Comparison of ENCODE assay signal across 2 cellular contexts in the genomic region with DNA sequence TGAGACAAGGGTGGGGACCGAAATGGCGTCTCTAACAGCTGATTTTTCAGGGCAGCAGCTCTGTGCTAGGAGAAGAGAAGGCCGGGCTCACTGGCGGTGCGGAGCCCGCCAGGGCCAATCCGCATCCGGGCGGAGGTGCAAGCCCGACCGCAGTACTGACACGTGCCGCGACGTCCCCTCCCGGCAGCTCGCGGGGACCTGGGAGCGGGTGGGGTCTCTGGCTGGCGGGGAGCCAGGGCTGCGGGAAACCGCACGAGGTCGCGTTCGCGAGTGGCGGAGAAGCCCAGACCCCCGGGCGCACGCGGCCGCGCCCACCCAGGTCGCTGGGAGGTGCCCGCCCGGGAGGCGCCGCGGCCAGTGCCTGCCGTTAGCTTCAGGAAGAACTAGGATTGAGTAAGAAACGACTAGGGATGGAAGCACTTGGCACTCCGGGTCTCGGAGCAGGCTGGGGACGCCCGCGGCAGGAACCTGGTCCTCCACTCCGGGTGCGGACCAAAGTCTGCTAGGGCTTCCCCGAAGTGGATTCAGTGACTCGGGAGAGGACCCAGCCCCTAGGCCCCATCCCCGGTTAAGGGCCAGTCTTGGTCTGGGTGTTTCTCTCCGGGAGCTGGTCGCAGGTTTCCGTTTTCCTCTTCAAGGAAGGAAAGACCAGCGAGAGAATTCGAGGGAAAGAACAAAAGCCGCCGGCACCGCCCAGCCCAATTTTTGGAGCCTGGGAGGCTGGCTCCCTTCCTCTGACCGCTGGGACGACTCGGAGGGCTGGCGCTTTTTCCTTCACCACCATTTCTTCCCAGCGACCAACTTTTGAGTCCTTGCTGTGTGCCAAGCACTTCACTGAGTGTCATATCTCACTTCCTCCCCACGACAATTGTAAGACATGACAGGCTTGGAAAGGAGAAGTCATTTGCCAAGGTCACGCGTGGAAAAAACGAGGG.
TF ChIP-seq lines count a peak whose summit lies in the region.

No MANE protein-coding gene starts in this region.

TF ChIP-seq in HEK293, 187 proteins besides CTCF, POLR2A, EP300 and RAD21 (continues in another document):
- TF ChIP-seq, protein P1, sequence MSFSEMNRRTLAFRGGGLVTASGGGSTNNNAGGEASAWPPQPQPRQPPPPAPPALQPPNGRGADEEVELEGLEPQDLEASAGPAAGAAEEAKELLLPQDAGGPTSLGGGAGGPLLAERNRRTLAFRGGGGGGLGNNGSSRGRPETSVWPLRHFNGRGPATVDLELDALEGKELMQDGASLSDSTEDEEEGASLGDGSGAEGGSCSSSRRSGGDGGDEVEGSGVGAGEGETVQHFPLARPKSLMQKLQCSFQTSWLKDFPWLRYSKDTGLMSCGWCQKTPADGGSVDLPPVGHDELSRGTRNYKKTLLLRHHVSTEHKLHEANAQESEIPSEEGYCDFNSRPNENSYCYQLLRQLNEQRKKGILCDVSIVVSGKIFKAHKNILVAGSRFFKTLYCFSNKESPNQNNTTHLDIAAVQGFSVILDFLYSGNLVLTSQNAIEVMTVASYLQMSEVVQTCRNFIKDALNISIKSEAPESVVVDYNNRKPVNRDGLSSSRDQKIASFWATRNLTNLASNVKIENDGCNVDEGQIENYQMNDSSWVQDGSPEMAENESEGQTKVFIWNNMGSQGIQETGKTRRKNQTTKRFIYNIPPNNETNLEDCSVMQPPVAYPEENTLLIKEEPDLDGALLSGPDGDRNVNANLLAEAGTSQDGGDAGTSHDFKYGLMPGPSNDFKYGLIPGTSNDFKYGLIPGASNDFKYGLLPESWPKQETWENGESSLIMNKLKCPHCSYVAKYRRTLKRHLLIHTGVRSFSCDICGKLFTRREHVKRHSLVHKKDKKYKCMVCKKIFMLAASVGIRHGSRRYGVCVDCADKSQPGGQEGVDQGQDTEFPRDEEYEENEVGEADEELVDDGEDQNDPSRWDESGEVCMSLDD (tag by site-specific recombination; IDR thresholded peaks at IDR 0.05) = no peak
- TF ChIP-seq ZNF37A (tag by site-specific recombination; IDR thresholded peaks at IDR 0.05) = no peak
- TF ChIP-seq, protein P2, sequence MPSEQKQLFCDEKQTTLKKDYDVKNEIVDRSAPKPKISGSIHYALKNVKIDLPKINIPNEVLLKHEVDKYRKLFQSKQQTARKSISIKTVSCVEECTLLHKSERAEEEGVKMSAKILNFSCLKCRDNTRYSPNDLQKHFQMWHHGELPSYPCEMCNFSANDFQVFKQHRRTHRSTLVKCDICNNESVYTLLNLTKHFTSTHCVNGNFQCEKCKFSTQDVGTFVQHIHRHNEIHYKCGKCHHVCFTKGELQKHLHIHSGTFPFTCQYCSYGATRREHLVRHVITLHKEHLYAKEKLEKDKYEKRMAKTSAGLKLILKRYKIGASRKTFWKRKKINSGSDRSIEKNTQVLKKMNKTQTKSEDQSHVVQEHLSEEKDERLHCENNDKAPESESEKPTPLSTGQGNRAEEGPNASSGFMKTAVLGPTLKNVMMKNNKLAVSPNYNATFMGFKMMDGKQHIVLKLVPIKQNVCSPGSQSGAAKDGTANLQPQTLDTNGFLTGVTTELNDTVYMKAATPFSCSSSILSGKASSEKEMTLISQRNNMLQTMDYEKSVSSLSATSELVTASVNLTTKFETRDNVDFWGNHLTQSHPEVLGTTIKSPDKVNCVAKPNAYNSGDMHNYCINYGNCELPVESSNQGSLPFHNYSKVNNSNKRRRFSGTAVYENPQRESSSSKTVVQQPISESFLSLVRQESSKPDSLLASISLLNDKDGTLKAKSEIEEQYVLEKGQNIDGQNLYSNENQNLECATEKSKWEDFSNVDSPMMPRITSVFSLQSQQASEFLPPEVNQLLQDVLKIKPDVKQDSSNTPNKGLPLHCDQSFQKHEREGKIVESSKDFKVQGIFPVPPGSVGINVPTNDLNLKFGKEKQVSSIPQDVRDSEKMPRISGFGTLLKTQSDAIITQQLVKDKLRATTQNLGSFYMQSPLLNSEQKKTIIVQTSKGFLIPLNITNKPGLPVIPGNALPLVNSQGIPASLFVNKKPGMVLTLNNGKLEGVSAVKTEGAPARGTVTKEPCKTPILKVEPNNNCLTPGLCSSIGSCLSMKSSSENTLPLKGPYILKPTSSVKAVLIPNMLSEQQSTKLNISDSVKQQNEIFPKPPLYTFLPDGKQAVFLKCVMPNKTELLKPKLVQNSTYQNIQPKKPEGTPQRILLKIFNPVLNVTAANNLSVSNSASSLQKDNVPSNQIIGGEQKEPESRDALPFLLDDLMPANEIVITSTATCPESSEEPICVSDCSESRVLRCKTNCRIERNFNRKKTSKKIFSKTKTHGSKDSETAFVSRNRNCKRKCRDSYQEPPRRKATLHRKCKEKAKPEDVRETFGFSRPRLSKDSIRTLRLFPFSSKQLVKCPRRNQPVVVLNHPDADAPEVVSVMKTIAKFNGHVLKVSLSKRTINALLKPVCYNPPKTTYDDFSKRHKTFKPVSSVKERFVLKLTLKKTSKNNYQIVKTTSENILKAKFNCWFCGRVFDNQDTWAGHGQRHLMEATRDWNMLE (tag by site-specific recombination; conservative IDR thresholded peaks at IDR 0.05; ENCODE audit: low read depth) = no peak
- TF ChIP-seq SP7 (tag by site-specific recombination; IDR thresholded peaks at IDR 0.05) = 0 out of 2 replicates have a peak, but pooled peaks have one; percentile 12
- TF ChIP-seq, protein P3, sequence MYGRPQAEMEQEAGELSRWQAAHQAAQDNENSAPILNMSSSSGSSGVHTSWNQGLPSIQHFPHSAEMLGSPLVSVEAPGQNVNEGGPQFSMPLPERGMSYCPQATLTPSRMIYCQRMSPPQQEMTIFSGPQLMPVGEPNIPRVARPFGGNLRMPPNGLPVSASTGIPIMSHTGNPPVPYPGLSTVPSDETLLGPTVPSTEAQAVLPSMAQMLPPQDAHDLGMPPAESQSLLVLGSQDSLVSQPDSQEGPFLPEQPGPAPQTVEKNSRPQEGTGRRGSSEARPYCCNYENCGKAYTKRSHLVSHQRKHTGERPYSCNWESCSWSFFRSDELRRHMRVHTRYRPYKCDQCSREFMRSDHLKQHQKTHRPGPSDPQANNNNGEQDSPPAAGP (tag by site-specific recombination; IDR thresholded peaks at IDR 0.05) = 0 out of 2 replicates have a peak, but pooled peaks have one; percentile 25
- TF ChIP-seq, protein P4, sequence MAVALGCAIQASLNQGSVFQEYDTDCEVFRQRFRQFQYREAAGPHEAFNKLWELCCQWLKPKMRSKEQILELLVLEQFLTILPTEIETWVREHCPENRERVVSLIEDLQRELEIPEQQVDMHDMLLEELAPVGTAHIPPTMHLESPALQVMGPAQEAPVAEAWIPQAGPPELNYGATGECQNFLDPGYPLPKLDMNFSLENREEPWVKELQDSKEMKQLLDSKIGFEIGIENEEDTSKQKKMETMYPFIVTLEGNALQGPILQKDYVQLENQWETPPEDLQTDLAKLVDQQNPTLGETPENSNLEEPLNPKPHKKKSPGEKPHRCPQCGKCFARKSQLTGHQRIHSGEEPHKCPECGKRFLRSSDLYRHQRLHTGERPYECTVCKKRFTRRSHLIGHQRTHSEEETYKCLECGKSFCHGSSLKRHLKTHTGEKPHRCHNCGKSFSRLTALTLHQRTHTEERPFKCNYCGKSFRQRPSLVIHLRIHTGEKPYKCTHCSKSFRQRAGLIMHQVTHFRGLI (tag by site-specific recombination; IDR thresholded peaks at IDR 0.05) = peak; percentile 80
- 0 out of 2 replicates have a peak, but pooled peaks have one; percentile 6 for TF ChIP-seq ZSCAN30 (tag by site-specific recombination; IDR thresholded peaks at IDR 0.05)
- no peak for TF ChIP-seq ZNF311 (tag by site-specific recombination; IDR thresholded peaks at IDR 0.05; ENCODE audit: borderline replicate concordance)

TF ChIP-seq in K562, 482 proteins besides CTCF, POLR2A, EP300 and RAD21:
- TF ChIP-seq, protein P5, sequence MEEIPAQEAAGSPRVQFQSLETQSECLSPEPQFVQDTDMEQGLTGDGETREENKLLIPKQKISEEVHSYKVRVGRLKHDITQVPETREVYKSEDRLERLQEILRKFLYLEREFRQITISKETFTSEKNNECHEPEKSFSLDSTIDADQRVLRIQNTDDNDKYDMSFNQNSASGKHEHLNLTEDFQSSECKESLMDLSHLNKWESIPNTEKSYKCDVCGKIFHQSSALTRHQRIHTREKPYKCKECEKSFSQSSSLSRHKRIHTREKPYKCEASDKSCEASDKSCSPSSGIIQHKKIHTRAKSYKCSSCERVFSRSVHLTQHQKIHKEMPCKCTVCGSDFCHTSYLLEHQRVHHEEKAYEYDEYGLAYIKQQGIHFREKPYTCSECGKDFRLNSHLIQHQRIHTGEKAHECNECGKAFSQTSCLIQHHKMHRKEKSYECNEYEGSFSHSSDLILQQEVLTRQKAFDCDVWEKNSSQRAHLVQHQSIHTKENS (CRISPR knock-in tag; IDR thresholded peaks at IDR 0.05) = no peak
- TF ChIP-seq, protein P6, sequence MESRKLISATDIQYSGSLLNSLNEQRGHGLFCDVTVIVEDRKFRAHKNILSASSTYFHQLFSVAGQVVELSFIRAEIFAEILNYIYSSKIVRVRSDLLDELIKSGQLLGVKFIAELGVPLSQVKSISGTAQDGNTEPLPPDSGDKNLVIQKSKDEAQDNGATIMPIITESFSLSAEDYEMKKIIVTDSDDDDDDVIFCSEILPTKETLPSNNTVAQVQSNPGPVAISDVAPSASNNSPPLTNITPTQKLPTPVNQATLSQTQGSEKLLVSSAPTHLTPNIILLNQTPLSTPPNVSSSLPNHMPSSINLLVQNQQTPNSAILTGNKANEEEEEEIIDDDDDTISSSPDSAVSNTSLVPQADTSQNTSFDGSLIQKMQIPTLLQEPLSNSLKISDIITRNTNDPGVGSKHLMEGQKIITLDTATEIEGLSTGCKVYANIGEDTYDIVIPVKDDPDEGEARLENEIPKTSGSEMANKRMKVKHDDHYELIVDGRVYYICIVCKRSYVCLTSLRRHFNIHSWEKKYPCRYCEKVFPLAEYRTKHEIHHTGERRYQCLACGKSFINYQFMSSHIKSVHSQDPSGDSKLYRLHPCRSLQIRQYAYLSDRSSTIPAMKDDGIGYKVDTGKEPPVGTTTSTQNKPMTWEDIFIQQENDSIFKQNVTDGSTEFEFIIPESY (CRISPR knock-in tag; IDR thresholded peaks at IDR 0.05) = peak; percentile 80; the same call in 1 of the 2 replicates
- TF ChIP-seq ZBTB7A (IDR thresholded peaks at IDR 0.05; ENCODE audit: borderline replicate concordance, control insufficient read depth, low read depth, low read length) = peak; percentile 15; the same call in 1 of the 2 replicates
- no peak for TF ChIP-seq HDGF (IDR thresholded peaks at IDR 0.05)
- peak; percentile 87 for TF ChIP-seq SPI1 (IDR thresholded peaks at IDR 0.05; ENCODE audit: borderline replicate concordance, low read depth, low read length)
- TF ChIP-seq, protein P7, sequence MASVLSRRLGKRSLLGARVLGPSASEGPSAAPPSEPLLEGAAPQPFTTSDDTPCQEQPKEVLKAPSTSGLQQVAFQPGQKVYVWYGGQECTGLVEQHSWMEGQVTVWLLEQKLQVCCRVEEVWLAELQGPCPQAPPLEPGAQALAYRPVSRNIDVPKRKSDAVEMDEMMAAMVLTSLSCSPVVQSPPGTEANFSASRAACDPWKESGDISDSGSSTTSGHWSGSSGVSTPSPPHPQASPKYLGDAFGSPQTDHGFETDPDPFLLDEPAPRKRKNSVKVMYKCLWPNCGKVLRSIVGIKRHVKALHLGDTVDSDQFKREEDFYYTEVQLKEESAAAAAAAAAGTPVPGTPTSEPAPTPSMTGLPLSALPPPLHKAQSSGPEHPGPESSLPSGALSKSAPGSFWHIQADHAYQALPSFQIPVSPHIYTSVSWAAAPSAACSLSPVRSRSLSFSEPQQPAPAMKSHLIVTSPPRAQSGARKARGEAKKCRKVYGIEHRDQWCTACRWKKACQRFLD (CRISPR knock-in tag; IDR thresholded peaks at IDR 0.05) = peak; percentile 34; the same call in 1 of the 2 replicates
- TF ChIP-seq NR3C1 (CRISPR knock-in tag; IDR thresholded peaks at IDR 0.05) = 0 out of 2 replicates have a peak, but pooled peaks have one; percentile 29
- no peak for TF ChIP-seq HSF4 (CRISPR knock-in tag; IDR thresholded peaks at IDR 0.05; ENCODE audit: borderline replicate concordance)
- TF ChIP-seq NFIC (IDR thresholded peaks at IDR 0.05) = peak; percentile 50
- TF ChIP-seq, protein P8, sequence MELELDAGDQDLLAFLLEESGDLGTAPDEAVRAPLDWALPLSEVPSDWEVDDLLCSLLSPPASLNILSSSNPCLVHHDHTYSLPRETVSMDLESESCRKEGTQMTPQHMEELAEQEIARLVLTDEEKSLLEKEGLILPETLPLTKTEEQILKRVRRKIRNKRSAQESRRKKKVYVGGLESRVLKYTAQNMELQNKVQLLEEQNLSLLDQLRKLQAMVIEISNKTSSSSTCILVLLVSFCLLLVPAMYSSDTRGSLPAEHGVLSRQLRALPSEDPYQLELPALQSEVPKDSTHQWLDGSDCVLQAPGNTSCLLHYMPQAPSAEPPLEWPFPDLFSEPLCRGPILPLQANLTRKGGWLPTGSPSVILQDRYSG (tag; conservative IDR thresholded peaks at IDR 0.05; ENCODE audit: low read depth) = no peak
- no peak for TF ChIP-seq NR2C2 (CRISPR knock-in tag; IDR thresholded peaks at IDR 0.05)
- no peak for TF ChIP-seq NR2C2 (tag; IDR thresholded peaks at IDR 0.05)
- peak in 1 of 3 experiments; percentile 19 for TF ChIP-seq YY1 (IDR thresholded peaks at IDR 0.05; ENCODE audit: borderline replicate concordance in 1 of 3, control insufficient read depth in 1 of 3, extremely low read depth in 1 of 3, insufficient read depth in 3 of 3, insufficient read length in 1 of 3, insufficient replicate concordance in 2 of 3, low read depth in 1 of 3, low read length in 2 of 3)
- TF ChIP-seq ZNF121 (CRISPR knock-in tag; conservative IDR thresholded peaks at IDR 0.05) = no peak
